Comparison of ENCODE assay signal across 1 cellular context in the genomic region with DNA sequence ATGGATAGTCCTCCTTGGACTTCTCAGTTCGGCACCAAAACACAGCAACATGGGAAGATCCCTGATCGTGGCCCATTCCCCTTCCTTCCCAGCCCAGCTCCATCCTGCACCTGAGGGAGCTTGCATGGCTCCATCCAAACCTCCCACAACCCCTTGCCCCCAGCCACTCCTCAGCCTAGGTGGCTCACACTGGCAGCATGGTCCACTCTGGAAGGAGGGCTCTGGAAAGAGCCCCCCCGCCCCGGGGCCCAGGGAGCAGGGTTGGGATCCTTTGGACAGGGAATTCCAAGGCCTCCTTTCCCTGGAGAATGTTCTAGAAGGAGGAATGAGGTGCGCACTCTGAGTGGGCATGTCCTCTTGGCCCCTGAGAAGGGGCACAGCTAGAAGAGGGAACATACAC.
TF ChIP-seq lines count a peak whose summit lies in the region.

No MANE protein-coding gene starts in this region.

TF ChIP-seq in HepG2, 621 proteins besides CTCF, POLR2A, EP300 and RAD21 (continued from another document):
- TF ChIP-seq, protein P1, sequence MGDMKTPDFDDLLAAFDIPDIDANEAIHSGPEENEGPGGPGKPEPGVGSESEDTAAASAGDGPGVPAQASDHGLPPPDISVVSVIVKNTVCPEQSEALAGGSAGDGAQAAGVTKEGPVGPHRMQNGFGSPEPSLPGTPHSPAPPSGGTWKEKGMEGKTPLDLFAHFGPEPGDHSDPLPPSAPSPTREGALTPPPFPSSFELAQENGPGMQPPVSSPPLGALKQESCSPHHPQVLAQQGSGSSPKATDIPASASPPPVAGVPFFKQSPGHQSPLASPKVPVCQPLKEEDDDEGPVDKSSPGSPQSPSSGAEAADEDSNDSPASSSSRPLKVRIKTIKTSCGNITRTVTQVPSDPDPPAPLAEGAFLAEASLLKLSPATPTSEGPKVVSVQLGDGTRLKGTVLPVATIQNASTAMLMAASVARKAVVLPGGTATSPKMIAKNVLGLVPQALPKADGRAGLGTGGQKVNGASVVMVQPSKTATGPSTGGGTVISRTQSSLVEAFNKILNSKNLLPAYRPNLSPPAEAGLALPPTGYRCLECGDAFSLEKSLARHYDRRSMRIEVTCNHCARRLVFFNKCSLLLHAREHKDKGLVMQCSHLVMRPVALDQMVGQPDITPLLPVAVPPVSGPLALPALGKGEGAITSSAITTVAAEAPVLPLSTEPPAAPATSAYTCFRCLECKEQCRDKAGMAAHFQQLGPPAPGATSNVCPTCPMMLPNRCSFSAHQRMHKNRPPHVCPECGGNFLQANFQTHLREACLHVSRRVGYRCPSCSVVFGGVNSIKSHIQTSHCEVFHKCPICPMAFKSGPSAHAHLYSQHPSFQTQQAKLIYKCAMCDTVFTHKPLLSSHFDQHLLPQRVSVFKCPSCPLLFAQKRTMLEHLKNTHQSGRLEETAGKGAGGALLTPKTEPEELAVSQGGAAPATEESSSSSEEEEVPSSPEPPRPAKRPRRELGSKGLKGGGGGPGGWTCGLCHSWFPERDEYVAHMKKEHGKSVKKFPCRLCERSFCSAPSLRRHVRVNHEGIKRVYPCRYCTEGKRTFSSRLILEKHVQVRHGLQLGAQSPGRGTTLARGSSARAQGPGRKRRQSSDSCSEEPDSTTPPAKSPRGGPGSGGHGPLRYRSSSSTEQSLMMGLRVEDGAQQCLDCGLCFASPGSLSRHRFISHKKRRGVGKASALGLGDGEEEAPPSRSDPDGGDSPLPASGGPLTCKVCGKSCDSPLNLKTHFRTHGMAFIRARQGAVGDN (CRISPR knock-in tag; IDR thresholded peaks at IDR 0.05): peak; percentile 38
- TF ChIP-seq TBX2 (CRISPR knock-in tag; IDR thresholded peaks at IDR 0.05; ENCODE audit: borderline replicate concordance): no peak
